ENCODE assay signal across 2 cellular contexts in genomic region chr10:118595598-118596425, GRCh38.
TF ChIP-seq lines count a peak whose summit lies in the region.

Gene PRLHR (minus strand): TSS chr10:118595648. CDS start chr10:118595244, 404 bp downstream.

TF ChIP-seq in HEK293T, 16 proteins besides CTCF, POLR2A, EP300 and RAD21:
- no peak for TF ChIP-seq FOXK2 (IDR thresholded peaks at IDR 0.05)
TF ChIP-seq in HEK293T: peak in this region for 0.

TF ChIP-seq in K562, 482 proteins besides CTCF, POLR2A, EP300 and RAD21:
- no peak for TF ChIP-seq E4F1 (CRISPR knock-in tag; IDR thresholded peaks at IDR 0.05; ENCODE audit: borderline replicate concordance)
- TF ChIP-seq ZBTB33 (CRISPR knock-in tag; IDR thresholded peaks at IDR 0.05): peak; percentile 41; the same call in 1 of the 2 replicates
- TF ChIP-seq ZBTB7A (IDR thresholded peaks at IDR 0.05; ENCODE audit: borderline replicate concordance, control insufficient read depth, low read depth, low read length): peak; percentile 18; the same call in 1 of the 2 replicates
- TF ChIP-seq REST (CRISPR knock-in tag; IDR thresholded peaks at IDR 0.05; ENCODE audit: low read depth): peak; percentile 89
- peak; percentile 87 for TF ChIP-seq MIER1 (IDR thresholded peaks at IDR 0.05; ENCODE audit: low read depth)
- TF ChIP-seq EHMT2 (IDR thresholded peaks at IDR 0.05): peak; percentile 88
